ENCODE assay signal across 16 cellular contexts in the genomic region with DNA sequence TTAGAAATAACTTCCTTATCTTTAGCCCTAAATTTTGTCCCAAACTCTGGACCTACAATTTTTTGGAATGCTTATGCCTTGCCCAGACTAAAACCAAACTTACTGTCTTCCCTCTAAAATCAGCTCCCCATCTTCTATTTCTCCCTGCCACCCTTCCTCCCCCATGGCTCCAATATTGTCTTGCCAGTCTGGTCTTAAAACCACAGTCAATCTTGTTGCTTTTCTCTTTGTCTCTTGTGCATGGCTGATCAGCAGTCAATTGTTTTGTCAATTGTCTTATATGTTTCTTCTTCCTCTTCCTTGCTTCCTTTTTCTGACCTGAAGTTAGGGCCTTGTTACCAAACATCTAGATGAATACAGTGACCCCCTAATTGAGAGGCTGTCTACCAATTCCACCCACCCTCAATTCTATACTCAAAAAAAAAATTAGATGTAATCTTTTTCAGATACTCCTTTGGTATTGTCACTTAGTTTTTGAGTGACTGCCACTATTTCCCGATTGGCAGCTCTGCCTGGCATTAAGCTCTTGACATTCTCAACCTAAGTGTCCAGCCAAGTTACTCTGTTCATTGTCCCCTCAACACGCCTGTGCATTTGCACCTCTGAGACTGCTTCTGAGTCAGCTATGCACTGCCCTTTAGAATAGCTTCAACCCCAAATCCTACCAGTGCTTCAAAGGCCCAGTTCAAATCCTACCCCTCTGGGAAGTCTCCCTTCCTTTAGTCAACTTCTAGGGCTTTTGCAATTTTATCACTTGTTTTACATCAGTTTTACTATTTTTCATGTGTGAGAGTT. TPM values are rescaled to one million over a fixed set of nuclear protein-coding genes. Genes with fewer than 3 reads are reported as not detected.
DNase-seq lines count a peak whose midpoint lies in the region; ATAC-seq and TF ChIP-seq lines count a peak whose summit lies in the region.
"Had no signal": no experiment of that assay in that cellular context is flagged by ENCODE, and none has a peak within 500 bp of the region (broad histone marks: within the 10 kb centered on the region; RNA-seq: fewer than 3 reads in every experiment).

No MANE protein-coding gene starts in this region.

- H3K9me3 ChIP-seq in heart left ventricle (no peaks in the 10 kb centered on the region), neuronal stem cell (replicated peaks in 1 of 2; ENCODE audit: control insufficient read depth in 2 of 2, insufficient read depth in 1 of 2, low read depth in 1 of 2, low read length in 2 of 2) (peaks cover 0 to 2% of the 10 kb centered on the region in 2 donors)
- H3K9me3 ChIP-seq: BE2C had no signal

- H2AFZ ChIP-seq in ACC112 (ENCODE audit: low read length, unreplicated experiment) (no peak overlapping the region), neuronal stem cell (ENCODE audit: low read length) (no peak overlapping the region)

- DNase-seq in CD14-positive monocyte (ENCODE audit: low spot score) = no peak
- DNase-seq in RKO (ENCODE audit: low spot score) = peak; percentile 75
- DNase-seq in heart left ventricle = peak in 2 of 5 donors; percentile 43 to 58
- no peak for DNase-seq in ACHN
- DNase-seq in cortex of kidney (lab: John Stamatoyannopoulos, UW) = no peak
- no peak for DNase-seq in NCI-H1417 treated with DMSO at 0.1 percent for 48 hours (lab: John Stamatoyannopoulos, UW)
- DNase-seq in neuronal stem cell (ENCODE audit: low spot score) = no peak
- DNase-seq: activated naive CD4-positive, alpha-beta T cell treated with Interleukin-2 at 50 U/mL for 16 hours; BE2C; DMS153; KBM-7; NCI-H1105 treated with DMSO at 0.1 percent for 48 hours; NCI-H2171 treated with DMSO at 0.1 percent for 48 hours; NCI-H748 treated with DMSO at 0.1 percent for 48 hours; posterior cingulate gyrus had no signal

- H3K27ac Mint-ChIP-seq in CD14-positive monocyte = peak overlapping the region in 5 of 7 donors; percentile 1 to 59 (median 22)

- intact Hi-C loops in CD14-positive monocyte (cut with micrococcal nuclease) (loop anchor here (10.0 kb wide), 2 partner anchors 52 to 58 kb away; partner anchors contain the start of gene CD274 (in 2 of the 2)), heart left ventricle (cut with DNase I) (loop anchor here in 1 of 10 donors (5.0 kb wide), 1 partner anchor 74 kb away; no protein-coding TSS in a partner anchor)

- H3K18ac ChIP-seq in neuronal stem cell (ENCODE audit: low read length) = no peak overlapping the region

- no peak for TF ChIP-seq CTCF in CD14-positive monocyte (IDR thresholded peaks at IDR 0.05)
- no peak for TF ChIP-seq CTCF in heart left ventricle (IDR thresholded peaks at IDR 0.05)

- H3K14ac ChIP-seq in neuronal stem cell (ENCODE audit: low read length) = no peak overlapping the region

- in situ Hi-C loops in ACHN (cut with HindIII; ENCODE audit: low pct_ligation_motif_present, low pct_unique_long_range_greater_than_20kb, low sequenced_read_pairs) = no loop called here

- WGBS in heart left ventricle, 4 donors = 58 to 68% (median 62%) methylated on average over 2 of the region's 2 CpGs
- no CpG with 5 or more reads among the region's 2 CpGs for WGBS in neuronal stem cell (ENCODE audit: extremely low coverage in 2 of 2, insufficient read length in 2 of 2, insufficient replicate concordance in 1 of 2), 2 donors

- no peak overlapping the region for H3K23ac ChIP-seq in neuronal stem cell (ENCODE audit: low read depth, low read length, poor library complexity)

- H3K27me3 ChIP-seq in ACC112 (ENCODE audit: insufficient read depth, low read length) (no peaks in the 10 kb centered on the region), heart left ventricle (no peaks in the 10 kb centered on the region), neuronal stem cell (ENCODE audit: control insufficient read depth in 3 of 3, insufficient read depth in 3 of 3, low read depth in 1 of 3, low read length in 3 of 3) (no peaks in the 10 kb centered on the region)
- H3K27me3 ChIP-seq: BE2C had no signal

- no peaks in the 10 kb centered on the region for H3K79me1 ChIP-seq in neuronal stem cell (ENCODE audit: low read depth, low read length)

- H3K36me3 ChIP-seq in ACC112 (ENCODE audit: insufficient read depth, low read length) = no peaks in the 10 kb centered on the region; the same call in 1 of the 2 replicates
- no peaks in the 10 kb centered on the region for H3K36me3 ChIP-seq in heart left ventricle
- H3K36me3 ChIP-seq in neuronal stem cell (replicated peaks in 1 of 2; ENCODE audit: control insufficient read depth in 2 of 2, insufficient read depth in 2 of 2, low read length in 2 of 2) = no peaks in the 10 kb centered on the region
- H3K36me3 ChIP-seq: BE2C had no signal

- H3K4me1 Mint-ChIP-seq in CD14-positive monocyte = peaks cover 64% of the 10 kb centered on the region

- H4K91ac ChIP-seq in neuronal stem cell (ENCODE audit: low read depth, low read length, poor library complexity) = no peak overlapping the region

- no peak for TF ChIP-seq POLR2A in heart left ventricle (IDR thresholded peaks at IDR 0.05)

- H3K27ac ChIP-seq in ACC112 (ENCODE audit: low read depth, low read length) (no peak overlapping the region), heart left ventricle (peak overlapping the region in 5 of 12 donors; percentile 2 to 94 (median 31)), neuronal stem cell (replicated peaks; ENCODE audit: low read length) (no peak overlapping the region)

- H3K4me2 ChIP-seq in neuronal stem cell (ENCODE audit: insufficient read depth, low read length, poor library complexity, severe bottlenecking) = no peak overlapping the region

- no peak overlapping the region for H4K8ac ChIP-seq in neuronal stem cell (ENCODE audit: low read depth, low read length)

- H3K4me1 ChIP-seq in ACC112 (ENCODE audit: control insufficient read depth, insufficient read depth, low read length, unreplicated experiment) (peaks cover 49% of the 10 kb centered on the region), heart left ventricle (peaks cover 0 to 64% (median 45%) of the 10 kb centered on the region in 12 donors), neuronal stem cell (ENCODE audit: control insufficient read depth in 2 of 2, insufficient read depth in 1 of 2, low read depth in 1 of 2, low read length in 2 of 2) (peaks cover 0 to 3% of the 10 kb centered on the region in 2 donors)

- H3K27me3 Mint-ChIP-seq in CD14-positive monocyte (ENCODE audit: low read depth in 3 of 3) = peaks cover 0 to 2% (median 0%) of the 10 kb centered on the region in 3 donors

- H3K79me2 ChIP-seq in ACC112 (ENCODE audit: control insufficient read depth, insufficient read depth, low read length, unreplicated experiment) = peaks cover 47% of the 10 kb centered on the region

- H3K9ac ChIP-seq in neuronal stem cell (ENCODE audit: low read depth, low read length, poor library complexity) = no peak overlapping the region

- peak overlapping the region in 1 of 2 donors; percentile 64 for H3K4me3 Mint-ChIP-seq in CD14-positive monocyte

- H3K36me3 Mint-ChIP-seq in CD14-positive monocyte = peaks cover 0 to 2% of the 10 kb centered on the region in 2 donors

- H2BK15ac ChIP-seq in neuronal stem cell (ENCODE audit: low read length) = no peak overlapping the region

- ATAC-seq in heart left ventricle = peak; percentile 69 to 89 (median 78)

- H3K9me3 Mint-ChIP-seq in CD14-positive monocyte = peaks cover 0 to 2% (median 0%) of the 10 kb centered on the region in 7 donors

- H2BK5ac ChIP-seq in neuronal stem cell (ENCODE audit: low read length) = no peak overlapping the region

- no peak overlapping the region for H2BK120ac ChIP-seq in neuronal stem cell (ENCODE audit: low read depth, low read length)

- no peak overlapping the region for H2BK12ac ChIP-seq in neuronal stem cell (ENCODE audit: low read length)

- H2AK5ac ChIP-seq in neuronal stem cell (ENCODE audit: low read depth, low read length) = no peak overlapping the region

- H3K4ac ChIP-seq in neuronal stem cell (ENCODE audit: low read length) = no peak overlapping the region

- peak overlapping the region; percentile 78 for H3K4me3 ChIP-seq in ACC112 (ENCODE audit: low read depth, low read length)
- peak overlapping the region in 1 of 12 donors; percentile 55 for H3K4me3 ChIP-seq in heart left ventricle
- H3K4me3 ChIP-seq in neuronal stem cell (ENCODE audit: low read length in 2 of 2) = no peak overlapping the region

RNA-seq across cellular contexts. Expression of gene PDCD1LG2, which starts 2.5 kb away (rescaled TPM):
- polyA plus RNA-seq in CD14-positive monocyte (under 1 TPM; 0.16 to 0.41 TPM), heart left ventricle (under 1 TPM; 0.53 to 0.72 TPM)
- total RNA-seq in heart left ventricle = 10 to 100 TPM in 1 of 9 donors, 1 to 10 TPM in 5, under 1 TPM in 3; 0.86 to 10.5 (median 1.4) TPM
- not detected for polyA plus RNA-seq in neuronal stem cell (2013, experiment 1 of 2)
- not detected for polyA plus RNA-seq in neuronal stem cell (2013, experiment 2 of 2)
